In the genomic region with DNA sequence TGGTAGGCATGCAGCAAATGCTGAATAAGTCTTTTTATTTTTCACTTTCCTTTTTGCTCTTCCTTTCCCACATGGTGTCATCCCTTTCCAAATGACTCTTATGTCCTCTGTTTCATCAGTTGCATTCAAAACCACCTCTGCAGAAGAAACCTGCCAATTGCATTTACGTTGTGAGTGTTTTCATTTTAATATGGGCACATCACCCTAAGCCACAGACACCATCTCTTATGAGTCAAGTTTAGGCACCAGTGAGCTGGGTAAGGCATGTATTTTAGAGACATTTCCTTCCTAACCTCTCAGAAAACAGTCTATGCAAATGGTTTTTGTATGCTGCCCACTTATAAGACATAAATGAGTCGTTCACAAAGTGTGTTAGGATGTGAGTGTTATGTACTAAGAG, we compare ENCODE assay signal across 15 cellular contexts.
A peak's percentile ranks its signal among the peaks of the same experiment; 100 is the strongest.
DNase-seq lines count a peak whose midpoint lies in the region; ATAC-seq and TF ChIP-seq lines count a peak whose summit lies in the region.
"Had no signal": no experiment of that assay in that cellular context is flagged by ENCODE, and none has a peak within 500 bp of the region (broad histone marks: within the 10 kb centered on the region; RNA-seq: fewer than 3 reads in every experiment).

No MANE protein-coding gene starts in this region.

- peaks cover 0 to 2% of the 10 kb centered on the region in 2 donors for H3K36me3 Mint-ChIP-seq in activated T-cell treated with anti-CD3 and anti-CD28 coated beads, Interleukin-2, amount 50 U/mL, for 72 hours (ENCODE audit: insufficient read depth in 2 of 2)
- peaks cover 4% of the 10 kb centered on the region for H3K36me3 Mint-ChIP-seq in type B pancreatic cell
- H3K36me3 Mint-ChIP-seq: CD8-positive, alpha-beta memory T cell had no signal

- no peak overlapping the region for H3K27ac Mint-ChIP-seq in activated T-cell treated with anti-CD3 and anti-CD28 coated beads, Interleukin-2, amount 50 U/mL, for 72 hours
- H3K27ac Mint-ChIP-seq in type B pancreatic cell, result peak overlapping the region; percentile 50
- H3K27ac Mint-ChIP-seq: CD8-positive, alpha-beta memory T cell; GM23338 had no signal

- DNase-seq in activated T-cell treated with anti-CD3 and anti-CD28 coated beads, Interleukin-2, amount 50 U/mL, for 72 hours, result no peak
- no peak for DNase-seq in activated T-cell treated with anti-CD3 and anti-CD28 coated beads for 4 hours
- DNase-seq in glomerular visceral epithelial cell (ENCODE audit: extremely low spot score), result peak; percentile 24
- DNase-seq in type B pancreatic cell (ENCODE audit: extremely low spot score, unreplicated experiment), result no peak
- no peak for DNase-seq in SHP77 (lab: John Stamatoyannopoulos, UW)
- no peak for DNase-seq in activated naive CD4-positive, alpha-beta T cell treated with Interleukin-2 at 50 U/mL for 16 hours
- DNase-seq: 8988T; AML-193; CD8-positive, alpha-beta memory T cell; DMS53; GF-D8; H7; IMR-90 had no signal

- peaks cover 7 to 9% of the 10 kb centered on the region in 2 donors for H3K9me3 Mint-ChIP-seq in activated T-cell treated with anti-CD3 and anti-CD28 coated beads, Interleukin-2, amount 50 U/mL, for 72 hours
- H3K9me3 Mint-ChIP-seq in type B pancreatic cell, result peaks cover 23% of the 10 kb centered on the region

- TF ChIP-seq CTCF in type B pancreatic cell (conservative IDR thresholded peaks at IDR 0.05), result no peak

- peak; percentile 40 to 75 for ATAC-seq in activated T-cell treated with anti-CD3 and anti-CD28 coated beads, Interleukin-2, amount 50 U/mL, for 72 hours (replicated peaks in 1 of 2)
- peak; percentile 46 for ATAC-seq in GM18867 (IDR thresholded peaks at IDR 0.05; ENCODE audit: unreplicated experiment)
- ATAC-seq: GM23338 had no signal

- no peak overlapping the region for H3K4me3 Mint-ChIP-seq in activated T-cell treated with anti-CD3 and anti-CD28 coated beads, Interleukin-2, amount 50 U/mL, for 72 hours
- no peak overlapping the region for H3K4me3 Mint-ChIP-seq in type B pancreatic cell
- H3K4me3 Mint-ChIP-seq: CD8-positive, alpha-beta memory T cell; GM23338 had no signal

- no peaks in the 10 kb centered on the region for H3K4me1 Mint-ChIP-seq in activated T-cell treated with anti-CD3 and anti-CD28 coated beads, Interleukin-2, amount 50 U/mL, for 72 hours (ENCODE audit: low read depth)
- peaks cover 44% of the 10 kb centered on the region for H3K4me1 Mint-ChIP-seq in type B pancreatic cell (ENCODE audit: unreplicated experiment)
- H3K4me1 Mint-ChIP-seq: CD8-positive, alpha-beta memory T cell had no signal

- H3K27me3 Mint-ChIP-seq in activated T-cell treated with anti-CD3 and anti-CD28 coated beads, Interleukin-2, amount 50 U/mL, for 72 hours (ENCODE audit: low read depth), result no peaks in the 10 kb centered on the region
- H3K27me3 Mint-ChIP-seq in type B pancreatic cell, result no peaks in the 10 kb centered on the region
- H3K27me3 Mint-ChIP-seq: CD8-positive, alpha-beta memory T cell had no signal
